In genomic region chr9:38486837-38487236, GRCh38 we compare ENCODE assay signal across 15 cellular contexts.
A peak's percentile ranks its signal among the peaks of the same experiment; 100 is the strongest.
DNase-seq lines count a peak whose midpoint lies in the region; ATAC-seq and TF ChIP-seq lines count a peak whose summit lies in the region.
"Had no signal": no experiment of that assay in that cellular context is flagged by ENCODE, and none has a peak within 500 bp of the region (broad histone marks: within the 10 kb centered on the region; RNA-seq: fewer than 3 reads in every experiment).

No MANE protein-coding gene starts in this region.

- no peak overlapping the region for H3K4me3 ChIP-seq in iPS-20b (ENCODE audit: low read length)
- H3K4me3 ChIP-seq: A549, GM12878, GM23248 had no signal

- CTCF ChIA-PET in WTC11 (lab: Charles Lee), result interaction anchor here (1.2 kb wide), 1 partner anchor 133 kb away, joined by 3 read pairs; the partner anchor contains the start of gene ANKRD18A

- ATAC-seq in WTC11, result peak; percentile 50
- peak; percentile 14 for ATAC-seq in stimulated activated naive CD8-positive, alpha-beta T cell treated with anti-CD3 and anti-CD28 coated beads, Interleukin-15, Interleukin-2, amounts not matched to agents 100 U/mL and 50 U/mL, for 24 hours
- ATAC-seq in HG02610 (IDR thresholded peaks at IDR 0.05; ENCODE audit: unreplicated experiment), result no peak
- ATAC-seq: A549, GM12878, HCT116 had no signal

- H3K27me3 Mint-ChIP-seq in WTC11 (ENCODE audit: low read depth) (no peaks in the 10 kb centered on the region), osteocyte (ENCODE audit: unreplicated experiment) (peaks cover 17% of the 10 kb centered on the region)

- H3K9me3 Mint-ChIP-seq in WTC11 (0 out of 2 replicates have a peak, but pooled peaks cover 3% of the 10 kb centered on the region), osteocyte (ENCODE audit: unreplicated experiment) (peaks cover 5% of the 10 kb centered on the region)

- peaks cover 35% of the 10 kb centered on the region for H3K4me1 ChIP-seq in iPS-20b (ENCODE audit: insufficient read depth, low read length)
- H3K4me1 ChIP-seq: A549, BE2C had no signal

- peak overlapping the region; percentile 58; the same call in 1 of the 2 replicates for H3K9ac ChIP-seq in iPS-20b (ENCODE audit: low read depth, low read length)
- H3K9ac ChIP-seq: GM23248 had no signal

- POLR2A ChIA-PET in WTC11 (lab: Charles Lee), result interaction anchor here (0.6 kb wide), 1 partner anchor 13 kb away, joined by 4 read pairs; no protein-coding TSS in a partner anchor

- H3K36me3 ChIP-seq in iPS-20b (ENCODE audit: insufficient read depth, low read depth, low read length), result no peaks in the 10 kb centered on the region
- H3K36me3 ChIP-seq: BE2C had no signal

- H3K4me1 Mint-ChIP-seq in WTC11, result peaks cover 55% of the 10 kb centered on the region
- peaks cover 10% of the 10 kb centered on the region for H3K4me1 Mint-ChIP-seq in osteocyte (ENCODE audit: unreplicated experiment)
- H3K4me1 Mint-ChIP-seq: CD4-positive, alpha-beta memory T cell had no signal

- H3K4me3 Mint-ChIP-seq in WTC11 (no peak overlapping the region), osteocyte (ENCODE audit: unreplicated experiment) (no peak overlapping the region)

- H3K27ac ChIP-seq in iPS-20b (ENCODE audit: low read length), result peak overlapping the region; percentile 75
- H3K27ac ChIP-seq: A549, C4-2B, GM23248 had no signal

- H3K36me3 Mint-ChIP-seq in WTC11 (no peaks in the 10 kb centered on the region), osteocyte (ENCODE audit: unreplicated experiment) (peaks cover 3% of the 10 kb centered on the region)
- H3K36me3 Mint-ChIP-seq: CD4-positive, alpha-beta memory T cell had no signal

- DNase-seq in WTC11 (ENCODE audit: low spot score) (peak; percentile 26), osteocyte (ENCODE audit: extremely low spot score, unreplicated experiment) (no peak), germinal center (ENCODE audit: low spot score) (no peak), activated gamma-delta T cell (lab: John Stamatoyannopoulos, UW) (no peak)
- DNase-seq in stimulated activated naive CD8-positive, alpha-beta T cell treated with anti-CD3 and anti-CD28 coated beads, Interleukin-15, Interleukin-2, amounts not matched to agents 100 U/mL and 50 U/mL, for 24 hours, result no peak
- DNase-seq: BE2C; CD4-positive, alpha-beta memory T cell; DMS79; GM23248 had no signal

- no peak for TF ChIP-seq CTCF in WTC11 (IDR thresholded peaks at IDR 0.05)
- no peak for TF ChIP-seq CTCF in osteocyte (IDR thresholded peaks at IDR 0.05)

- H3K9me3 ChIP-seq in iPS-20b (ENCODE audit: insufficient read depth, low read depth, low read length), result no peaks in the 10 kb centered on the region
- H3K9me3 ChIP-seq: A549, BE2C had no signal

- H3K27ac Mint-ChIP-seq in WTC11, result peak overlapping the region; percentile 94; the same call in 1 of the 2 replicates
- H3K27ac Mint-ChIP-seq in osteocyte (ENCODE audit: unreplicated experiment), result no peak overlapping the region
- H3K27ac Mint-ChIP-seq: CD4-positive, alpha-beta memory T cell had no signal

- H3K27me3 ChIP-seq in iPS-20b (ENCODE audit: insufficient read depth, low read length), result no peaks in the 10 kb centered on the region
- H3K27me3 ChIP-seq: BE2C had no signal

TF ChIP-seq in WTC11, 78 proteins besides CTCF, POLR2A, EP300 and RAD21 (continues in another document):
- TF ChIP-seq ZNF121 (CRISPR knock-in tag; IDR thresholded peaks at IDR 0.05), result no peak
- TF ChIP-seq SMAD4 (CRISPR knock-in tag; IDR thresholded peaks at IDR 0.05), result no peak
- no peak for TF ChIP-seq ZBTB43 (CRISPR knock-in tag; IDR thresholded peaks at IDR 0.05)
- no peak for TF ChIP-seq CREB1 (CRISPR knock-in tag; IDR thresholded peaks at IDR 0.05)
- TF ChIP-seq PRDM15 (CRISPR knock-in tag; IDR thresholded peaks at IDR 0.05), result no peak
- TF ChIP-seq ATF3 (CRISPR knock-in tag; conservative IDR thresholded peaks at IDR 0.05), result no peak
- no peak for TF ChIP-seq MYBL2 (CRISPR knock-in tag; IDR thresholded peaks at IDR 0.05)
- TF ChIP-seq JUN (CRISPR knock-in tag; IDR thresholded peaks at IDR 0.05), result no peak
- TF ChIP-seq E2F1 (CRISPR knock-in tag; IDR thresholded peaks at IDR 0.05), result no peak
- no peak for TF ChIP-seq TCF7 (CRISPR knock-in tag; IDR thresholded peaks at IDR 0.05; ENCODE audit: low read depth)
- no peak for TF ChIP-seq NR1H2 (CRISPR knock-in tag; IDR thresholded peaks at IDR 0.05)
- TF ChIP-seq SP1 (CRISPR knock-in tag; conservative IDR thresholded peaks at IDR 0.05), result no peak
- no peak for TF ChIP-seq ZMAT4 (CRISPR knock-in tag; IDR thresholded peaks at IDR 0.05)
- TF ChIP-seq ZNF281 (CRISPR knock-in tag; IDR thresholded peaks at IDR 0.05), result no peak
- TF ChIP-seq NR2C2 (CRISPR knock-in tag; IDR thresholded peaks at IDR 0.05), result no peak
